9 cellular contexts compared by ENCODE assay signal in the genomic region with DNA sequence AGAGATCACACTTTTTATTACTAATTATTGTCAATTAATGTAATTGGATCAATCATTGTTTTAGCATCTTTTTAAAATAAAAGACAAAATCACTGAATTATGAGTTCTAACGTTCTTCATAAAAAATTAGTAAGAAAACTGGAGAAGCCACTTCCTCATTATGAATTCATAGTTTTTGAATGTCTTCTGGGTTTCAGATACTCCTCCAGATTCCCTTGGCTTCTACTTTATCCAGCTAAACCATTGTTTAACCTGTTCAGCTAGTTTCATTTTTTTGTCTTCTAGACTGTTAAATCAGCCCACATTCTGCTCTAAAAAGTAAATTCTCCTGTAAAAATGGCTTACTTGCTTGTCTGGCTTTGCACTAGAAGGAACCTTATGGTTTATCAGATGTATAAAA.
"Had no signal": no experiment of that assay in that cellular context is flagged by ENCODE, and none has a peak within 500 bp of the region (broad histone marks: within the 10 kb centered on the region; RNA-seq: fewer than 3 reads in every experiment).

No MANE protein-coding gene starts in this region.

- FAIRE-seq: HepG2 had no signal

- ATAC-seq: HCT116 had no signal

- H3K27me3 Mint-ChIP-seq: IgD-negative memory B cell had no signal

- H2AFZ ChIP-seq: GM23248 had no signal

- H3K36me3 ChIP-seq: HAP-1 had no signal

- H3K4me1 ChIP-seq: HAP-1 had no signal

- H3K9me3 ChIP-seq: HAP-1 had no signal

- H3K27ac Mint-ChIP-seq: HFFc6, IgD-negative memory B cell had no signal

- H3K27ac ChIP-seq: GM23248, HL-60 had no signal

- DNase-seq: GM23248, GOT3, H7, HFFc6 had no signal

- H3K4me3 ChIP-seq: GM23248, HAP-1 had no signal

- H3K4me3 Mint-ChIP-seq: HFFc6 had no signal

- H3K9ac ChIP-seq: GM23248 had no signal

- H3K36me3 Mint-ChIP-seq: IgD-negative memory B cell had no signal
